ENCODE assay signal across 15 cellular contexts in the genomic region with DNA sequence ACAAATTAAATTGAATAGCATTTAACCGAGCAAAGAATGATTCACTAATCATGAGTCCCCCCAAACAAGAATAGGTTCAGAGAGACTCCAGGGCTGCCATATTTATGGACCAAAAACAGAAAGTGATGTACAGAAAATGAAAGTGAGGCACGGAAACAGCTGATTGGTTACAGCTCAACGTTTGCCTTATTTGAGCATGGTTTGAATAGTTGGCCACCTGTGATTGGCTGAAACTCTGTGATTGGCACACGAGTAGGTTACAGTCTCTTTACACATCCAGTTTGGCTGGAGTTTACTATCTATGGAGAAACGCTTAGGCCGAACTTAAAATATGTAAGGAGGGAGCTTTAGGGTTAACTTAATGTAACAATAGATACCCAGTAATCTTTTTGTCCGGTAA. TPM values are rescaled to one million over a fixed set of nuclear protein-coding genes. Genes with fewer than 3 reads are reported as not detected.
DNase-seq lines count a peak whose midpoint lies in the region; ATAC-seq, FAIRE-seq and TF ChIP-seq lines count a peak whose summit lies in the region.
"Had no signal": no experiment of that assay in that cellular context is flagged by ENCODE, and none has a peak within 500 bp of the region (broad histone marks: within the 10 kb centered on the region; RNA-seq: fewer than 3 reads in every experiment).

No MANE protein-coding gene starts in this region.

- WGBS in HepG2 (ENCODE audit: low lambda C conversion rate): 32% methylated on average over 7 of the region's 7 CpGs
- 60% methylated on average over 7 of the region's 7 CpGs for WGBS in right lobe of liver (ENCODE audit: insufficient coverage, low coverage, low lambda C conversion rate, missing lambda C conversion rate)

- no peaks in the 10 kb centered on the region for H4K20me1 ChIP-seq in HepG2 (ENCODE audit: insufficient read depth, low read length)
- H4K20me1 ChIP-seq: BLaER1 treated with 17β-estradiol and CSF1 and Interleukin-3, amounts not matched to agents 10 nM and 100 nM had no signal

- no peak overlapping the region for H2AFZ ChIP-seq in HepG2 (ENCODE audit: low read length)

- no peaks in the 10 kb centered on the region for H3K9me3 ChIP-seq in HepG2 (ENCODE audit: low read length)
- no peaks in the 10 kb centered on the region for H3K9me3 ChIP-seq in right lobe of liver
- no peaks in the 10 kb centered on the region for H3K9me3 ChIP-seq in vagina
- H3K9me3 ChIP-seq: BLaER1 treated with 17β-estradiol and CSF1 and Interleukin-3, amounts not matched to agents 10 nM and 100 nM had no signal

- intact Hi-C loops in HepG2 (cut with micrococcal nuclease; ENCODE audit: unreplicated experiment): no loop called here
- intact Hi-C loops in right lobe of liver (cut with DNase I): no loop called here
- intact Hi-C loops in vagina (cut with DNase I): no loop called here

- H3K36me3 ChIP-seq in HepG2 (replicated peaks in 1 of 2; ENCODE audit: control insufficient read depth in 1 of 2, insufficient read depth in 2 of 2, low read length in 2 of 2) (no peaks in the 10 kb centered on the region), right lobe of liver (no peaks in the 10 kb centered on the region), vagina (no peaks in the 10 kb centered on the region)
- H3K36me3 ChIP-seq: BLaER1 treated with 17β-estradiol and CSF1 and Interleukin-3, amounts not matched to agents 10 nM and 100 nM had no signal

- H3K79me2 ChIP-seq in HepG2 (ENCODE audit: insufficient read depth, low read length): no peaks in the 10 kb centered on the region

- H3K9ac ChIP-seq in HepG2 (ENCODE audit: insufficient read depth, low read depth, low read length): no peak overlapping the region
- H3K9ac ChIP-seq: BLaER1 treated with 17β-estradiol and CSF1 and Interleukin-3, amounts not matched to agents 10 nM and 100 nM had no signal

- no peak for TF ChIP-seq EP300 in HepG2 (IDR thresholded peaks at IDR 0.05; ENCODE audit: low read depth in 2 of 2, low read length in 2 of 2)
- no peak for TF ChIP-seq EP300 in HepG2 (CRISPR knock-in tag; IDR thresholded peaks at IDR 0.05; ENCODE audit: borderline replicate concordance)

- no peak for TF ChIP-seq RAD21 in HepG2 (CRISPR knock-in tag; IDR thresholded peaks at IDR 0.05)

- TF ChIP-seq CTCF in HepG2 (CRISPR knock-in tag; IDR thresholded peaks at IDR 0.05) (no peak), right lobe of liver (IDR thresholded peaks at IDR 0.05) (no peak), vagina (IDR thresholded peaks at IDR 0.05) (no peak)

- FAIRE-seq in HepG2 (lab: Jason Lieb, UNC): no peak
- FAIRE-seq: GM12891 had no signal

- H3K27ac ChIP-seq in HepG2 (ENCODE audit: extremely low read length, insufficient read depth, low read length) (no peak overlapping the region), right lobe of liver (no peak overlapping the region), vagina (no peak overlapping the region)
- H3K27ac ChIP-seq: BLaER1 treated with 17β-estradiol and CSF1 and Interleukin-3, amounts not matched to agents 10 nM and 100 nM had no signal

- TF ChIP-seq POLR2A in HepG2 (IDR thresholded peaks at IDR 0.05; ENCODE audit: insufficient read depth in 1 of 2, low read depth in 2 of 2, low read length in 2 of 2) (no peak), right lobe of liver (IDR thresholded peaks at IDR 0.05) (no peak), vagina (IDR thresholded peaks at IDR 0.05) (no peak)

- H3K4me2 ChIP-seq in HepG2 (ENCODE audit: low read depth, low read length): no peak overlapping the region
- H3K4me2 ChIP-seq: BLaER1 treated with 17β-estradiol and CSF1 and Interleukin-3, amounts not matched to agents 10 nM and 100 nM had no signal

- no peak for DNase-seq in HepG2 (ENCODE audit: low spot score)
- DNase-seq in right lobe of liver: no peak
- DNase-seq in Jurkat, Clone E6-1 (ENCODE audit: low read depth, low spot score): peak; percentile 8
- peak; percentile 14 for DNase-seq in RPMI8226
- no peak for DNase-seq in NCI-H345 (lab: John Stamatoyannopoulos, UW)
- DNase-seq in NCI-H1105 (lab: John Stamatoyannopoulos, UW): no peak
- no peak for DNase-seq in vagina (ENCODE audit: extremely low spot score in 2 of 2)
- DNase-seq: 8988T, ACHN, DMS53, GOT3, H9 had no signal

- H3K27me3 ChIP-seq in HepG2 (ENCODE audit: control insufficient read depth in 1 of 2, insufficient read depth in 2 of 2, low read length in 2 of 2) (peaks cover 0 to 23% of the 10 kb centered on the region in 2 experiments; a peak in 3 of 5 replicates), right lobe of liver (no peaks in the 10 kb centered on the region), vagina (no peaks in the 10 kb centered on the region)
- H3K27me3 ChIP-seq: BLaER1 treated with 17β-estradiol and CSF1 and Interleukin-3, amounts not matched to agents 10 nM and 100 nM had no signal

- H3K4me3 ChIP-seq in HepG2 (replicated peaks in 1 of 3; ENCODE audit: insufficient read depth in 1 of 3, low read depth in 2 of 3, low read length in 3 of 3) (no peak overlapping the region), right lobe of liver (no peak overlapping the region), vagina (no peak overlapping the region)
- H3K4me3 ChIP-seq in Jurkat, Clone E6-1 (ENCODE audit: low read length): no peak overlapping the region
- H3K4me3 ChIP-seq: BLaER1 treated with 17β-estradiol and CSF1 and Interleukin-3, amounts not matched to agents 10 nM and 100 nM had no signal

- in situ Hi-C loops in HepG2 (cut with HindIII; ENCODE audit: extremely low pct_ligation_motif_present, low pct_unique_long_range_greater_than_20kb): no loop called here

- POLR2A ChIA-PET in HepG2 (lab: Yijun Ruan, JAX): no interaction called here

- no peaks in the 10 kb centered on the region for H3K4me1 ChIP-seq in HepG2 (ENCODE audit: insufficient read depth, low read length)
- no peaks in the 10 kb centered on the region for H3K4me1 ChIP-seq in right lobe of liver
- H3K4me1 ChIP-seq in vagina: no peaks in the 10 kb centered on the region

- BruUV-seq in HepG2 (replicated peaks; lab: Mats Ljungman, UMichigan): no TSS peak

- ATAC-seq in HepG2: no peak
- no peak for ATAC-seq in right lobe of liver

- CTCF ChIA-PET in HepG2 (lab: Yijun Ruan, JAX; ENCODE audit: low intra/inter-chr PET ratio, low total read pairs): no interaction called here

RNA-seq across cellular contexts. Expression of a gene that starts 27.0 kb away (rescaled TPM):
- total RNA-seq in HepG2 (2016; rRNA removed; fragmentation: Illumina TruSeq; extraction: Trizol): not detected in 2 replicates
- not detected in 2 replicates for total RNA-seq in HepG2 (2016; cell fraction: cytosol; rRNA removed; fragmentation: Illumina TruSeq; extraction: Trizol; ENCODE audit: low read depth)
- 0.02 and 0.09 TPM in 2 replicates for total RNA-seq in HepG2 (2016; cell fraction: insoluble cytoplasmic fraction; rRNA removed; fragmentation: Illumina TruSeq; extraction: Trizol)
- total RNA-seq in HepG2 (2016; cell fraction: membrane; rRNA removed; fragmentation: Illumina TruSeq; extraction: Trizol): 0.24 TPM in 1 of 2 replicates, not detected in the other
- not detected in 2 replicates for total RNA-seq in HepG2 (2016; cell fraction: nucleus; rRNA removed; fragmentation: Illumina TruSeq; extraction: Trizol)
- 0.03 and 0.15 TPM in 2 replicates for polyA plus RNA-seq in HepG2 (2011; rRNA removed)
- polyA plus RNA-seq in HepG2 (2011; cell fraction: cytosol; rRNA removed): 0.03 and 0.05 TPM in 2 replicates
- not detected in 2 replicates for polyA plus RNA-seq in HepG2 (2011; cell fraction: nucleus; rRNA removed)
- not detected in 2 replicates for polyA plus RNA-seq in HepG2 (2012)
- polyA plus RNA-seq in HepG2 (2016; cell fraction: cytosol; fragmentation: Illumina TruSeq; extraction: Trizol; ENCODE audit: low read depth): not detected in 2 replicates
- polyA plus RNA-seq in HepG2 (2016; cell fraction: insoluble cytoplasmic fraction; fragmentation: Illumina TruSeq; extraction: Trizol; ENCODE audit: low read depth): 0.12 and 0.19 TPM in 2 replicates
- not detected in 2 replicates for polyA plus RNA-seq in HepG2 (2016; cell fraction: membrane; fragmentation: Illumina TruSeq; extraction: Trizol; ENCODE audit: low read depth)
- not detected in 2 replicates for polyA plus RNA-seq in HepG2 (2016; cell fraction: nucleus; fragmentation: Illumina TruSeq; extraction: Trizol; ENCODE audit: insufficient read depth, low read depth)
- polyA minus RNA-seq in HepG2 (2011; rRNA and poly(A)+ RNA removed; ENCODE audit: low replicate concordance): 0.54 TPM in 1 of 2 replicates, not detected in the other
- not detected in 2 replicates for polyA minus RNA-seq in HepG2 (2011; cell fraction: cytosol; rRNA and poly(A)+ RNA removed)
- not detected in 2 replicates for polyA minus RNA-seq in HepG2 (2011; cell fraction: nucleus; rRNA and poly(A)+ RNA removed)
- total RNA-seq in right lobe of liver: not detected
- 1.6 TPM for polyA plus RNA-seq in Jurkat, Clone E6-1 (2012; ENCODE audit: insufficient read depth, insufficient read length)
- total RNA-seq in vagina: 0.74 TPM
- total RNA-seq: CD4-positive, CD25-positive, alpha-beta regulatory T cell had no signal
- polyA plus RNA-seq: CD4-positive, CD25-positive, alpha-beta regulatory T cell had no signal

RNA-seq across cellular contexts. Expression of a gene that starts 35.1 kb away (rescaled TPM):
- total RNA-seq in HepG2 (2016; rRNA removed; fragmentation: Illumina TruSeq; extraction: Trizol) (38.5 and 45.8 TPM in 2 replicates), right lobe of liver (1 to 10 TPM in 1 of 6 experiments, under 1 TPM in 4, not detected in 1; 0.18 to 1.3 (median 0.56) TPM), vagina (not detected)
- total RNA-seq in HepG2 (2016; cell fraction: cytosol; rRNA removed; fragmentation: Illumina TruSeq; extraction: Trizol; ENCODE audit: low read depth): 27.1 and 37.2 TPM in 2 replicates
- total RNA-seq in HepG2 (2016; cell fraction: insoluble cytoplasmic fraction; rRNA removed; fragmentation: Illumina TruSeq; extraction: Trizol): 39.2 and 39.7 TPM in 2 replicates
- total RNA-seq in HepG2 (2016; cell fraction: membrane; rRNA removed; fragmentation: Illumina TruSeq; extraction: Trizol): 50.6 and 55.2 TPM in 2 replicates
- 16.6 and 16.9 TPM in 2 replicates for total RNA-seq in HepG2 (2016; cell fraction: nucleus; rRNA removed; fragmentation: Illumina TruSeq; extraction: Trizol)
- polyA plus RNA-seq in HepG2 (2011; rRNA removed): 19.6 and 28.5 TPM in 2 replicates
- polyA plus RNA-seq in HepG2 (2011; cell fraction: cytosol; rRNA removed): 18.7 and 25.1 TPM in 2 replicates
- 8.8 and 11.8 TPM in 2 replicates for polyA plus RNA-seq in HepG2 (2011; cell fraction: nucleus; rRNA removed)
- 10.6 and 18.8 TPM in 2 replicates for polyA plus RNA-seq in HepG2 (2012)
- 28.0 and 40.7 TPM in 2 replicates for polyA plus RNA-seq in HepG2 (2016; cell fraction: cytosol; fragmentation: Illumina TruSeq; extraction: Trizol; ENCODE audit: low read depth)
- polyA plus RNA-seq in HepG2 (2016; cell fraction: insoluble cytoplasmic fraction; fragmentation: Illumina TruSeq; extraction: Trizol; ENCODE audit: low read depth): 52.5 and 56.7 TPM in 2 replicates
- 39.4 and 51.0 TPM in 2 replicates for polyA plus RNA-seq in HepG2 (2016; cell fraction: membrane; fragmentation: Illumina TruSeq; extraction: Trizol; ENCODE audit: low read depth)
- polyA plus RNA-seq in HepG2 (2016; cell fraction: nucleus; fragmentation: Illumina TruSeq; extraction: Trizol; ENCODE audit: insufficient read depth, low read depth): 36.5 and 39.2 TPM in 2 replicates
- polyA minus RNA-seq in HepG2 (2011; rRNA and poly(A)+ RNA removed; ENCODE audit: low replicate concordance): 18.6 and 61.4 TPM in 2 replicates
- polyA minus RNA-seq in HepG2 (2011; cell fraction: cytosol; rRNA and poly(A)+ RNA removed): 6.7 and 8.0 TPM in 2 replicates
- 9.1 and 11.3 TPM in 2 replicates for polyA minus RNA-seq in HepG2 (2011; cell fraction: nucleus; rRNA and poly(A)+ RNA removed)
- polyA plus RNA-seq in Jurkat, Clone E6-1 (2012; ENCODE audit: insufficient read depth, insufficient read length): 58.7 TPM

RNA-seq across cellular contexts. Expression of a gene that starts 56.8 kb away (rescaled TPM):
- total RNA-seq in HepG2 (2016; rRNA removed; fragmentation: Illumina TruSeq; extraction: Trizol): 11.8 and 21.2 TPM in 2 replicates
- 3.5 and 3.7 TPM in 2 replicates for total RNA-seq in HepG2 (2016; cell fraction: cytosol; rRNA removed; fragmentation: Illumina TruSeq; extraction: Trizol; ENCODE audit: low read depth)
- total RNA-seq in HepG2 (2016; cell fraction: insoluble cytoplasmic fraction; rRNA removed; fragmentation: Illumina TruSeq; extraction: Trizol): 9.9 and 20.3 TPM in 2 replicates
- 14.2 and 15.5 TPM in 2 replicates for total RNA-seq in HepG2 (2016; cell fraction: membrane; rRNA removed; fragmentation: Illumina TruSeq; extraction: Trizol)
- 19.3 and 24.0 TPM in 2 replicates for total RNA-seq in HepG2 (2016; cell fraction: nucleus; rRNA removed; fragmentation: Illumina TruSeq; extraction: Trizol)
- 15.2 and 19.2 TPM in 2 replicates for polyA plus RNA-seq in HepG2 (2011; rRNA removed)
- polyA plus RNA-seq in HepG2 (2011; cell fraction: cytosol; rRNA removed): 16.7 and 16.8 TPM in 2 replicates
- 12.0 and 12.7 TPM in 2 replicates for polyA plus RNA-seq in HepG2 (2011; cell fraction: nucleus; rRNA removed)
- polyA plus RNA-seq in HepG2 (2012): 7.1 and 9.5 TPM in 2 replicates
- 2.7 and 3.6 TPM in 2 replicates for polyA plus RNA-seq in HepG2 (2016; cell fraction: cytosol; fragmentation: Illumina TruSeq; extraction: Trizol; ENCODE audit: low read depth)
- polyA plus RNA-seq in HepG2 (2016; cell fraction: insoluble cytoplasmic fraction; fragmentation: Illumina TruSeq; extraction: Trizol; ENCODE audit: low read depth): 7.6 and 11.6 TPM in 2 replicates
- polyA plus RNA-seq in HepG2 (2016; cell fraction: membrane; fragmentation: Illumina TruSeq; extraction: Trizol; ENCODE audit: low read depth): 8.6 and 8.7 TPM in 2 replicates
- polyA plus RNA-seq in HepG2 (2016; cell fraction: nucleus; fragmentation: Illumina TruSeq; extraction: Trizol; ENCODE audit: insufficient read depth, low read depth): 26.2 and 26.3 TPM in 2 replicates
- 75.6 and 115 TPM in 2 replicates for polyA minus RNA-seq in HepG2 (2011; rRNA and poly(A)+ RNA removed; ENCODE audit: low replicate concordance)
- polyA minus RNA-seq in HepG2 (2011; cell fraction: cytosol; rRNA and poly(A)+ RNA removed): 19.2 and 22.7 TPM in 2 replicates
- polyA minus RNA-seq in HepG2 (2011; cell fraction: nucleus; rRNA and poly(A)+ RNA removed): 13.9 and 16.2 TPM in 2 replicates
- 10 to 100 TPM; 14.2 to 73.9 (median 27.2) TPM for total RNA-seq in right lobe of liver
- polyA plus RNA-seq in Jurkat, Clone E6-1 (2012; ENCODE audit: insufficient read depth, insufficient read length): 5.1 TPM
- 40.8 TPM for total RNA-seq in vagina

Comparison
In these comparisons a context has a peak if more than half of its experiments do, and no peak if none do; other contexts are left out.
1. RNA of a gene that starts 35.1 kb away (total RNA-seq): 16.6 to 55.2 TPM in HepG2; 0.18 to 1.3 TPM in right lobe of liver and not detected in vagina (single experiment); every median in the first group is over 4 times any median in the second.
2. DNase-seq: peak in Jurkat, Clone E6-1 (single experiment) and RPMI8226 (single experiment); none in HepG2 (single experiment), right lobe of liver (0 of 3), NCI-H345 (single experiment), NCI-H1105 (single experiment) and vagina (0 of 2).